Comparison of ENCODE assay signal across 23 cellular contexts in the genomic region with DNA sequence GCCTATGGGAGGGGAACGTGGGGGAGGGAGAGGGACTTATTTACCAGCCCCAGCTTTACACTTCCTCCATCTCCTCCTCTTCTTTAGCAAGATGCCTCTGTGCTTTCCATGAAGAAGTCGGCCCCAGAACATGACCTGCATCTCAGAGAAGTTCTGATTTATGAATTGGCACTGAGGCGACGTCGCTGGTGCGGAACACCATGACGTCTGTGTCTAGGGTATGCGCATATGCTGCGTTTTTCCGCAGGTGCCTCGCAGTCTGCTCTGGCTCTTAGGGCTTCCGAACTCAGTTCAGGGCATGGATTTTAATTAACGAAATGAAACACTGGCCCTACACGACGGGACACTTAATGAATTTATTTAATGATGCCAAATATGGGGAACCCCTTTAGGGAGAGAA.
DNase-seq lines count a peak whose midpoint lies in the region; ATAC-seq, FAIRE-seq and TF ChIP-seq lines count a peak whose summit lies in the region.
"Had no signal": no experiment of that assay in that cellular context is flagged by ENCODE, and none has a peak within 500 bp of the region (broad histone marks: within the 10 kb centered on the region; RNA-seq: fewer than 3 reads in every experiment).

No MANE protein-coding gene starts in this region.

- no peak overlapping the region for H2BK5ac ChIP-seq in IMR-90 (ENCODE audit: low read depth, low read length, poor library complexity, severe bottlenecking)

- 88% methylated on average over 8 of the region's 15 CpGs; no CpG with 5 or more reads in 1 of the 2 experiments for WGBS in IMR-90 (ENCODE audit: extremely low coverage in 2 of 2, insufficient read length in 1 of 2), 2 experiments
- WGBS in smooth muscle cell (ENCODE audit: low lambda C conversion rate) = 83% methylated on average over 15 of the region's 15 CpGs
- 86 to 89% methylated on average over 15 of the region's 15 CpGs for WGBS in pancreas, 2 donors

- peaks cover 12% of the 10 kb centered on the region for H3K79me2 ChIP-seq in smooth muscle cell (ENCODE audit: low read depth)

- peaks cover 25% of the 10 kb centered on the region for H3F3A ChIP-seq in smooth muscle cell (ENCODE audit: low read depth)

- no peaks in the 10 kb centered on the region for H3K4me1 Mint-ChIP-seq in activated CD4-positive, alpha-beta T cell treated with anti-CD3 and anti-CD28 coated beads for 36 hours
- H3K4me1 Mint-ChIP-seq: CD8-positive, alpha-beta memory T cell; T-cell had no signal

- no peaks in the 10 kb centered on the region for H3K27me3 ChIP-seq in IMR-90 (ENCODE audit: control insufficient read depth, insufficient read depth, low read length)
- H3K27me3 ChIP-seq in smooth muscle cell (ENCODE audit: low read depth) = no peaks in the 10 kb centered on the region
- H3K27me3 ChIP-seq in pancreas = no peaks in the 10 kb centered on the region
- H3K27me3 ChIP-seq: MG63 had no signal

- H3K36me3 Mint-ChIP-seq in activated CD4-positive, alpha-beta T cell treated with anti-CD3 and anti-CD28 coated beads for 36 hours (ENCODE audit: low read depth) = peaks cover 2% of the 10 kb centered on the region
- H3K36me3 Mint-ChIP-seq: CD14-positive monocyte had no signal

- BruUV-seq in IMR-90 (replicated peaks; lab: Mats Ljungman, UMichigan) = no TSS peak

- H2AFZ ChIP-seq in IMR-90 (replicated peaks; ENCODE audit: low read length, poor library complexity) = no peak overlapping the region
- no peak overlapping the region for H2AFZ ChIP-seq in smooth muscle cell (ENCODE audit: low read depth)

- DNase-seq in IMR-90 = no peak
- peak; percentile 29 for DNase-seq in NCI-H526 treated with DMSO at 0.1 percent for 48 hours (lab: John Stamatoyannopoulos, UW)
- peak; percentile 58 for DNase-seq in glomerular visceral epithelial cell (ENCODE audit: extremely low spot score)
- DNase-seq in smooth muscle cell (lab: John Stamatoyannopoulos, UW; ENCODE audit: unreplicated experiment) = no peak
- DNase-seq in activated CD4-positive, alpha-beta T cell treated with anti-CD3 and anti-CD28 coated beads for 36 hours = no peak
- no peak for DNase-seq in activated CD4-positive, alpha-beta T cell treated with anti-CD3 and anti-CD28 coated beads, Interleukin-2, amount 50 U/mL, for 1 hour
- no peak for DNase-seq in pancreas
- DNase-seq: Calu3; CD8-positive, alpha-beta memory T cell; DMS79 treated with DMSO at 0.1 percent for 48 hours; GF-D8; H9; KG1; NCI-H2171; NCI-H524; T-cell had no signal

- dilution Hi-C loops in IMR-90 (cut with HindIII; ENCODE audit: low sequenced_read_pairs, unreplicated experiment) = no loop called here

- no peak overlapping the region for H3K4me3 Mint-ChIP-seq in activated CD4-positive, alpha-beta T cell treated with anti-CD3 and anti-CD28 coated beads for 36 hours
- H3K4me3 Mint-ChIP-seq: B cell; CD14-positive monocyte; CD8-positive, alpha-beta memory T cell; H9 had no signal

- H2AK5ac ChIP-seq in IMR-90 (ENCODE audit: low read depth, low read length) = peak overlapping the region; percentile 69; the same call in 1 of the 2 replicates

- no peak overlapping the region for H3K4ac ChIP-seq in IMR-90 (ENCODE audit: low read depth, low read length)

- no peak overlapping the region for H3K9ac ChIP-seq in IMR-90 (ENCODE audit: low read depth, low read length)
- no peak overlapping the region for H3K9ac ChIP-seq in smooth muscle cell (ENCODE audit: low read depth)

- H4K5ac ChIP-seq in IMR-90 (ENCODE audit: low read depth, low read length) = no peak overlapping the region

- H4K8ac ChIP-seq in IMR-90 (ENCODE audit: low read depth in 2 of 2, low read length in 2 of 2) = no peak overlapping the region; a peak in 2 of 4 replicates

- H3K36me3 ChIP-seq in IMR-90 (ENCODE audit: control insufficient read depth, insufficient read depth, low read length) = no peaks in the 10 kb centered on the region
- no peaks in the 10 kb centered on the region for H3K36me3 ChIP-seq in smooth muscle cell (ENCODE audit: low read depth)
- no peaks in the 10 kb centered on the region for H3K36me3 ChIP-seq in pancreas
- H3K36me3 ChIP-seq: MG63 had no signal

- peaks cover 12% of the 10 kb centered on the region for H3K4me1 ChIP-seq in IMR-90 (ENCODE audit: control insufficient read depth, insufficient read depth, low read length)
- H3K4me1 ChIP-seq in smooth muscle cell (ENCODE audit: low read depth) = peaks cover 17% of the 10 kb centered on the region
- H3K4me1 ChIP-seq in pancreas = no peaks in the 10 kb centered on the region

- no peak for TF ChIP-seq RAD21 in IMR-90 (IDR thresholded peaks at IDR 0.05; ENCODE audit: low read length)

- peaks cover 2% of the 10 kb centered on the region; the same call in 1 of the 2 replicates for H3K9me3 ChIP-seq in IMR-90 (ENCODE audit: control insufficient read depth, insufficient read depth, low read length)
- H3K9me3 ChIP-seq in smooth muscle cell (replicated peaks; ENCODE audit: low read depth) = no peaks in the 10 kb centered on the region
- H3K9me3 ChIP-seq in pancreas = no peaks in the 10 kb centered on the region

- H3K4me3 ChIP-seq in IMR-90 (ENCODE audit: insufficient read depth, low read depth, low read length) = no peak overlapping the region
- no peak overlapping the region for H3K4me3 ChIP-seq in smooth muscle cell
- H3K4me3 ChIP-seq in pancreas = no peak overlapping the region
- H3K4me3 ChIP-seq: MG63 had no signal

- no peak overlapping the region for H3K56ac ChIP-seq in IMR-90 (ENCODE audit: extremely low read depth, insufficient read depth, low read length)

- no peak for FAIRE-seq in pancreas (lab: Jason Lieb, UNC)
- FAIRE-seq: GM12891, HTR-8/SVneo had no signal

- no peak for TF ChIP-seq CTCF in IMR-90 (conservative IDR thresholded peaks at IDR 0.05; ENCODE audit: low read depth, low read length)
- TF ChIP-seq CTCF in smooth muscle cell (IDR thresholded peaks at IDR 0.05; ENCODE audit: borderline replicate concordance, insufficient read depth, poor library complexity, severe bottlenecking) = no peak
- TF ChIP-seq CTCF in pancreas (IDR thresholded peaks at IDR 0.05) = no peak

- no peak overlapping the region for H3K18ac ChIP-seq in IMR-90 (ENCODE audit: low read depth, low read length)

- no peak overlapping the region for H2AK9ac ChIP-seq in IMR-90 (replicated peaks; ENCODE audit: low read depth, low read length, poor library complexity)

- H3K9me1 ChIP-seq in IMR-90 (ENCODE audit: insufficient read depth, low read length) = peaks cover 11% of the 10 kb centered on the region

- CTCF ChIA-PET in IMR-90 (lab: Yijun Ruan, JAX) = no interaction called here
- CTCF ChIA-PET in activated CD4-positive, alpha-beta T cell treated with anti-CD3 and anti-CD28 coated beads for 36 hours (lab: Charles Lee) = interaction anchor here (0.6 to 0.7 kb wide), 2 partner anchors 54 to 465 kb away, joined by 3 read pairs; no protein-coding TSS in a partner anchor

- no peaks in the 10 kb centered on the region for H3K27me3 Mint-ChIP-seq in activated CD4-positive, alpha-beta T cell treated with anti-CD3 and anti-CD28 coated beads for 36 hours
- H3K27me3 Mint-ChIP-seq: B cell, T-cell had no signal

- H4K91ac ChIP-seq in IMR-90 (ENCODE audit: insufficient read depth, low read depth, low read length) = peak overlapping the region; percentile 33; the same call in 1 of the 2 replicates

- H3K23ac ChIP-seq in IMR-90 (ENCODE audit: low read depth, low read length) = no peak overlapping the region

- in situ Hi-C loops in IMR-90 (cut with MboI; ENCODE audit: low sequenced_read_pairs) = no loop called here

- no peak overlapping the region for H2BK120ac ChIP-seq in IMR-90 (ENCODE audit: low read depth, low read length)

- intact Hi-C loops in IMR-90 (cut with micrococcal nuclease) = no loop called here
- intact Hi-C loops in activated CD4-positive, alpha-beta T cell treated with anti-CD3 and anti-CD28 coated beads for 36 hours (cut with DNase I, micrococcal nuclease) = no loop called here
- intact Hi-C loops in pancreas (cut with DNase I) = no loop called here

- H3K4me2 ChIP-seq in IMR-90 (ENCODE audit: low read depth, low read length) (no peak overlapping the region), smooth muscle cell (no peak overlapping the region)

- 0 out of 2 replicates have a peak overlapping the region, but pooled peaks have one; percentile 9 for H2BK20ac ChIP-seq in IMR-90 (ENCODE audit: low read depth, low read length)

- ATAC-seq in IMR-90 (ENCODE audit: low read depth) (no peak), pancreas (no peak)
- no peak for ATAC-seq in activated CD4-positive, alpha-beta T cell treated with anti-CD3 and anti-CD28 coated beads for 36 hours
- ATAC-seq: Panc1, T-cell had no signal

- H4K20me1 ChIP-seq in IMR-90 (ENCODE audit: insufficient read depth, low read length) (no peaks in the 10 kb centered on the region), smooth muscle cell (ENCODE audit: low read depth) (no peaks in the 10 kb centered on the region)

- H3K27ac Mint-ChIP-seq in activated CD4-positive, alpha-beta T cell treated with anti-CD3 and anti-CD28 coated beads for 36 hours = no peak overlapping the region
- H3K27ac Mint-ChIP-seq: B cell, CD14-positive monocyte, T-cell had no signal

- H3K79me1 ChIP-seq in IMR-90 (ENCODE audit: low read depth in 1 of 2, low read length in 2 of 2) = peaks cover 0 to 4% of the 10 kb centered on the region in 2 experiments; a peak in 1 of 4 replicates

- H2BK15ac ChIP-seq in IMR-90 (ENCODE audit: low read depth, low read length) = no peak overlapping the region

- H3K27ac ChIP-seq in IMR-90 (ENCODE audit: insufficient read depth, low read length) (no peak overlapping the region), smooth muscle cell (ENCODE audit: low read depth) (peak overlapping the region; percentile 87), pancreas (no peak overlapping the region)

- H3K14ac ChIP-seq in IMR-90 (replicated peaks; ENCODE audit: low read depth, low read length) = no peak overlapping the region

- no peak for TF ChIP-seq POLR2A in IMR-90 (IDR thresholded peaks at IDR 0.05; ENCODE audit: low read depth, low read length)

- POLR2A ChIA-PET in IMR-90 (lab: Charles Lee; ENCODE audit: unreplicated experiment) = no interaction called here
- POLR2A ChIA-PET in activated CD4-positive, alpha-beta T cell treated with anti-CD3 and anti-CD28 coated beads for 36 hours (lab: Charles Lee) = no interaction called here

- no peaks in the 10 kb centered on the region for H3K9me3 Mint-ChIP-seq in activated CD4-positive, alpha-beta T cell treated with anti-CD3 and anti-CD28 coated beads for 36 hours (ENCODE audit: low read depth)
- H3K9me3 Mint-ChIP-seq: CD8-positive, alpha-beta memory T cell; H9; HFFc6; T-cell had no signal

TF ChIP-seq in IMR-90, 13 proteins besides CTCF, POLR2A, EP300 and RAD21 (continues in another document):
- TF ChIP-seq BHLHE40 (IDR thresholded peaks at IDR 0.05; ENCODE audit: low read depth, low read length) = no peak
- TF ChIP-seq SMC3 (IDR thresholded peaks at IDR 0.05; ENCODE audit: low read depth, low read length) = no peak
- no peak for TF ChIP-seq RFX5 (IDR thresholded peaks at IDR 0.05; ENCODE audit: low read depth, low read length)
- no peak for TF ChIP-seq CEBPB (IDR thresholded peaks at IDR 0.05; ENCODE audit: low read depth, low read length)

Comparison
In these comparisons a context has a peak if more than half of its experiments do, and no peak if none do; other contexts are left out.
1. DNase-seq: peak in NCI-H526 treated with DMSO at 0.1 percent for 48 hours (single experiment) and glomerular visceral epithelial cell (single experiment); none in IMR-90 (single experiment), smooth muscle cell (single experiment), activated CD4-positive, alpha-beta T cell treated with anti-CD3 and anti-CD28 coated beads for 36 hours (single experiment), activated CD4-positive, alpha-beta T cell treated with anti-CD3 and anti-CD28 coated beads, Interleukin-2, amount 50 U/mL, for 1 hour (single experiment) and pancreas (0 of 6).